In genomic region chr22:23008887-23009286, GRCh38 we compare ENCODE assay signal across 18 cellular contexts.
DNase-seq lines count a peak whose midpoint lies in the region; ATAC-seq, FAIRE-seq and TF ChIP-seq lines count a peak whose summit lies in the region.
"Had no signal": no experiment of that assay in that cellular context is flagged by ENCODE, and none has a peak within 500 bp of the region (broad histone marks: within the 10 kb centered on the region; RNA-seq: fewer than 3 reads in every experiment).

No MANE protein-coding gene starts in this region.

- TF ChIP-seq POLR2A in body of pancreas (IDR thresholded peaks at IDR 0.05) (no peak), gastrocnemius medialis (IDR thresholded peaks at IDR 0.05) (no peak)

- WGBS in body of pancreas, 2 donors, result 21 to 26% methylated on average over 2 of the region's 2 CpGs
- WGBS in pancreas, 2 donors, result 15 to 17% methylated on average over 2 of the region's 2 CpGs

- H3K4me1 ChIP-seq in body of pancreas (peaks cover 3% of the 10 kb centered on the region), pancreas (no peaks in the 10 kb centered on the region), gastrocnemius medialis (no peaks in the 10 kb centered on the region)

- TF ChIP-seq CTCF in body of pancreas (IDR thresholded peaks at IDR 0.05) (no peak), pancreas (IDR thresholded peaks at IDR 0.05) (no peak), gastrocnemius medialis (IDR thresholded peaks at IDR 0.05 in 4 of 5, conservative IDR thresholded peaks at IDR 0.05 in 1 of 5) (no peak)

- in situ Hi-C loops in gastrocnemius medialis (cut with MboI; ENCODE audit: low sequenced_read_pairs in 4 of 4), result no loop called here

- ATAC-seq in body of pancreas, result no peak
- ATAC-seq in pancreas, result peak in 3 of 4 donors; percentile 37 to 51 (median 50)
- no peak for ATAC-seq in gastrocnemius medialis
- no peak for ATAC-seq in GM18861 (IDR thresholded peaks at IDR 0.05; ENCODE audit: unreplicated experiment)
- no peak for ATAC-seq in GM18907 (IDR thresholded peaks at IDR 0.05; ENCODE audit: unreplicated experiment)

- DNase-seq in body of pancreas, result peak in 3 of 4 donors; percentile 12 to 18 (median 13)
- peak; percentile 35 for DNase-seq in kidney tubule cell (ENCODE audit: low spot score)
- DNase-seq in pancreas, result no peak
- no peak for DNase-seq in activated naive CD4-positive, alpha-beta T cell (lab: John Stamatoyannopoulos, UW)
- DNase-seq in gastrocnemius medialis, result no peak
- DNase-seq: AML-193; Caco-2; CD4-positive, alpha-beta T cell; DMS79; GF-D8; H9 had no signal

- no peak overlapping the region for H3K27ac ChIP-seq in body of pancreas
- no peak overlapping the region for H3K27ac ChIP-seq in pancreas
- no peak overlapping the region for H3K27ac ChIP-seq in gastrocnemius medialis
- H3K27ac ChIP-seq: C4-2B had no signal

- no peak for FAIRE-seq in pancreas (lab: Jason Lieb, UNC)
- FAIRE-seq: A204.1, D721Med, GM19239, H1 had no signal

- H3K36me3 ChIP-seq in body of pancreas (replicated peaks in 1 of 2; ENCODE audit: insufficient read depth in 1 of 2, low read depth in 2 of 2) (no peaks in the 10 kb centered on the region), pancreas (no peaks in the 10 kb centered on the region), gastrocnemius medialis (no peaks in the 10 kb centered on the region)

- H3K27me3 ChIP-seq in body of pancreas (no peaks in the 10 kb centered on the region), pancreas (no peaks in the 10 kb centered on the region), gastrocnemius medialis (peaks cover 0 to 3% (median 0%) of the 10 kb centered on the region in 3 donors)

- intact Hi-C loops in body of pancreas (cut with DNase I), result no loop called here
- intact Hi-C loops in pancreas (cut with DNase I), result no loop called here
- intact Hi-C loops in gastrocnemius medialis (cut with DNase I; ENCODE audit: low total_unique reads), result no loop called here

- H3K4me3 ChIP-seq in body of pancreas, result no peak overlapping the region
- H3K4me3 ChIP-seq in pancreas, result no peak overlapping the region
- H3K4me3 ChIP-seq in gastrocnemius medialis, result no peak overlapping the region

- no peaks in the 10 kb centered on the region for H3K9me3 ChIP-seq in body of pancreas
- no peaks in the 10 kb centered on the region for H3K9me3 ChIP-seq in pancreas
- no peaks in the 10 kb centered on the region for H3K9me3 ChIP-seq in gastrocnemius medialis
- H3K9me3 ChIP-seq: Caco-2 had no signal

Comparison
In these comparisons a context has a peak if more than half of its experiments do, and no peak if none do; other contexts are left out.
1. ATAC-seq: peak in pancreas (3 of 4); none in body of pancreas (single experiment), gastrocnemius medialis (0 of 2), GM18861 (single experiment) and GM18907 (single experiment).
2. DNase-seq: peak in body of pancreas (3 of 4) and kidney tubule cell (single experiment); none in pancreas (0 of 6), activated naive CD4-positive, alpha-beta T cell (0 of 4) and gastrocnemius medialis (0 of 2).